In genomic region chr13:106471957-106472543, GRCh38 we compare ENCODE assay signal across 8 cellular contexts.
DNase-seq lines count a peak whose midpoint lies in the region; ATAC-seq and TF ChIP-seq lines count a peak whose summit lies in the region.

No MANE protein-coding gene starts in this region.

- DNase-seq in GM03348 (ENCODE audit: low spot score) (peak; percentile 90), HT-29 (ENCODE audit: low spot score) (peak; percentile 89), chondrocyte (ENCODE audit: low spot score) (no peak), NAMALWA (ENCODE audit: low spot score) (no peak), GM10248 (ENCODE audit: extremely low spot score) (no peak)
- no peak for DNase-seq in activated CD4-positive, alpha-beta memory T cell treated with anti-CD3 and anti-CD28 coated beads for 36 hours

- peaks cover 31% of the 10 kb centered on the region for H3K4me1 Mint-ChIP-seq in chondrocyte (ENCODE audit: low read depth)
- H3K4me1 Mint-ChIP-seq in activated CD4-positive, alpha-beta memory T cell treated with anti-CD3 and anti-CD28 coated beads for 36 hours (ENCODE audit: low read depth): no peaks in the 10 kb centered on the region

- H3K27ac Mint-ChIP-seq in chondrocyte (ENCODE audit: unreplicated experiment): peak overlapping the region; percentile 88
- H3K27ac Mint-ChIP-seq in activated CD4-positive, alpha-beta memory T cell treated with anti-CD3 and anti-CD28 coated beads for 36 hours: no peak overlapping the region

- H3K9me3 ChIP-seq in mucosa of rectum (ENCODE audit: control insufficient read depth in 2 of 2, low read length in 2 of 2): no peaks in the 10 kb centered on the region

- CTCF ChIA-PET in GM10248 (lab: Yijun Ruan, JAX): no interaction called here
- CTCF ChIA-PET in activated CD4-positive, alpha-beta memory T cell treated with anti-CD3 and anti-CD28 coated beads for 36 hours (lab: Charles Lee): no interaction called here

- no peaks in the 10 kb centered on the region for H3K27me3 ChIP-seq in mucosa of rectum (ENCODE audit: control insufficient read depth in 2 of 2, insufficient read depth in 2 of 2, low read length in 2 of 2)

- peak overlapping the region; percentile 27 to 47 for H3K4me3 ChIP-seq in mucosa of rectum (ENCODE audit: low read length in 2 of 2)

- no peaks in the 10 kb centered on the region for H3K36me3 ChIP-seq in mucosa of rectum (ENCODE audit: control insufficient read depth in 2 of 2, insufficient read depth in 2 of 2, low read length in 2 of 2)

- peaks cover 10 to 23% of the 10 kb centered on the region in 2 donors for H3K4me1 ChIP-seq in mucosa of rectum (ENCODE audit: control insufficient read depth in 2 of 2, insufficient read depth in 2 of 2, low read length in 2 of 2)

- H3K36me3 Mint-ChIP-seq in chondrocyte (ENCODE audit: low read depth): no peaks in the 10 kb centered on the region
- H3K36me3 Mint-ChIP-seq in activated CD4-positive, alpha-beta memory T cell treated with anti-CD3 and anti-CD28 coated beads for 36 hours: no peaks in the 10 kb centered on the region

- H3K27me3 Mint-ChIP-seq in chondrocyte (ENCODE audit: low read depth): no peaks in the 10 kb centered on the region
- H3K27me3 Mint-ChIP-seq in activated CD4-positive, alpha-beta memory T cell treated with anti-CD3 and anti-CD28 coated beads for 36 hours: peaks cover 8% of the 10 kb centered on the region

- POLR2A ChIA-PET in GM10248 (lab: Yijun Ruan, JAX): no interaction called here
- POLR2A ChIA-PET in activated CD4-positive, alpha-beta memory T cell treated with anti-CD3 and anti-CD28 coated beads for 36 hours (lab: Charles Lee): no interaction called here

- no peak overlapping the region for H3K27ac ChIP-seq in mucosa of rectum (ENCODE audit: low read depth in 2 of 2, low read length in 2 of 2)

- intact Hi-C loops in activated CD4-positive, alpha-beta memory T cell treated with anti-CD3 and anti-CD28 coated beads for 36 hours (cut with micrococcal nuclease): no loop called here

- H3K9me3 Mint-ChIP-seq in chondrocyte (ENCODE audit: low read depth): no peaks in the 10 kb centered on the region
- H3K9me3 Mint-ChIP-seq in activated CD4-positive, alpha-beta memory T cell treated with anti-CD3 and anti-CD28 coated beads for 36 hours: no peaks in the 10 kb centered on the region

- peak overlapping the region; percentile 68 for H3K4me3 Mint-ChIP-seq in chondrocyte (ENCODE audit: unreplicated experiment)
- H3K4me3 Mint-ChIP-seq in activated CD4-positive, alpha-beta memory T cell treated with anti-CD3 and anti-CD28 coated beads for 36 hours: no peak overlapping the region

- ATAC-seq in HG03457 (IDR thresholded peaks at IDR 0.05; ENCODE audit: unreplicated experiment): no peak

- TF ChIP-seq CTCF in chondrocyte (IDR thresholded peaks at IDR 0.05) (peak; percentile 11), GM10248 (IDR thresholded peaks at IDR 0.05; ENCODE audit: control extremely low read depth, extremely low read depth, low read depth, missing control alignments) (no peak)

- H3K9ac ChIP-seq in mucosa of rectum (ENCODE audit: low read depth in 1 of 2, low read length in 2 of 2): peak overlapping the region in 1 of 2 donors; percentile 41

Comparison
In these comparisons a context has a peak if more than half of its experiments do, and no peak if none do; other contexts are left out.
1. DNase-seq: peak in GM03348 (single experiment) and HT-29 (single experiment); none in chondrocyte (single experiment), NAMALWA (single experiment), GM10248 (single experiment) and activated CD4-positive, alpha-beta memory T cell treated with anti-CD3 and anti-CD28 coated beads for 36 hours (single experiment).